1 cellular context compared by ENCODE assay signal in the genomic region with DNA sequence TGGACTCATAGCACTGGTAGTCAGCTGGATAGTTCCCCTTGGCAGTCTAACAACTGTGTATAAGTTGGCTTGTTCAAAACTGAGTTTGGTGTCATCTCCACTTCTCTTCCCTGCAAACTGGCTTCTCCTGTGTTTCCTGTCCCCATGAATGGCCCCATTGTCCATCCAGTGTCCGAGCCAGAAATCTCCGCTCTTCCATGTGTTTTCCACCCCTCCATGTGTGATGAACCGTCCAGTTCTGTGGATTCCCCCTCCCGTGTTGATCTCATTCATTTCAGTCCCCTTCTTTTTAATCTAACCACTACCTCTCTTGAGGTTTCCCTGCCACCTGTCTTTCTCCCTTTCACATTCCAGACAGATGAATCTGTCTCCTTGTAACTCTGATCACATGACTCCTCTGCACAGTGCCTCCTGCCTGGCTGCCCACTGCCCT.
TF ChIP-seq lines count a peak whose summit lies in the region.

No MANE protein-coding gene starts in this region.

TF ChIP-seq in GM23338, 12 proteins besides CTCF, POLR2A, EP300 and RAD21 (continued from another document):
- TF ChIP-seq, protein P1, sequence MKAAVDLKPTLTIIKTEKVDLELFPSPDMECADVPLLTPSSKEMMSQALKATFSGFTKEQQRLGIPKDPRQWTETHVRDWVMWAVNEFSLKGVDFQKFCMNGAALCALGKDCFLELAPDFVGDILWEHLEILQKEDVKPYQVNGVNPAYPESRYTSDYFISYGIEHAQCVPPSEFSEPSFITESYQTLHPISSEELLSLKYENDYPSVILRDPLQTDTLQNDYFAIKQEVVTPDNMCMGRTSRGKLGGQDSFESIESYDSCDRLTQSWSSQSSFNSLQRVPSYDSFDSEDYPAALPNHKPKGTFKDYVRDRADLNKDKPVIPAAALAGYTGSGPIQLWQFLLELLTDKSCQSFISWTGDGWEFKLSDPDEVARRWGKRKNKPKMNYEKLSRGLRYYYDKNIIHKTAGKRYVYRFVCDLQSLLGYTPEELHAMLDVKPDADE (IDR thresholded peaks at IDR 0.05): no peak
- TF ChIP-seq, protein P2, sequence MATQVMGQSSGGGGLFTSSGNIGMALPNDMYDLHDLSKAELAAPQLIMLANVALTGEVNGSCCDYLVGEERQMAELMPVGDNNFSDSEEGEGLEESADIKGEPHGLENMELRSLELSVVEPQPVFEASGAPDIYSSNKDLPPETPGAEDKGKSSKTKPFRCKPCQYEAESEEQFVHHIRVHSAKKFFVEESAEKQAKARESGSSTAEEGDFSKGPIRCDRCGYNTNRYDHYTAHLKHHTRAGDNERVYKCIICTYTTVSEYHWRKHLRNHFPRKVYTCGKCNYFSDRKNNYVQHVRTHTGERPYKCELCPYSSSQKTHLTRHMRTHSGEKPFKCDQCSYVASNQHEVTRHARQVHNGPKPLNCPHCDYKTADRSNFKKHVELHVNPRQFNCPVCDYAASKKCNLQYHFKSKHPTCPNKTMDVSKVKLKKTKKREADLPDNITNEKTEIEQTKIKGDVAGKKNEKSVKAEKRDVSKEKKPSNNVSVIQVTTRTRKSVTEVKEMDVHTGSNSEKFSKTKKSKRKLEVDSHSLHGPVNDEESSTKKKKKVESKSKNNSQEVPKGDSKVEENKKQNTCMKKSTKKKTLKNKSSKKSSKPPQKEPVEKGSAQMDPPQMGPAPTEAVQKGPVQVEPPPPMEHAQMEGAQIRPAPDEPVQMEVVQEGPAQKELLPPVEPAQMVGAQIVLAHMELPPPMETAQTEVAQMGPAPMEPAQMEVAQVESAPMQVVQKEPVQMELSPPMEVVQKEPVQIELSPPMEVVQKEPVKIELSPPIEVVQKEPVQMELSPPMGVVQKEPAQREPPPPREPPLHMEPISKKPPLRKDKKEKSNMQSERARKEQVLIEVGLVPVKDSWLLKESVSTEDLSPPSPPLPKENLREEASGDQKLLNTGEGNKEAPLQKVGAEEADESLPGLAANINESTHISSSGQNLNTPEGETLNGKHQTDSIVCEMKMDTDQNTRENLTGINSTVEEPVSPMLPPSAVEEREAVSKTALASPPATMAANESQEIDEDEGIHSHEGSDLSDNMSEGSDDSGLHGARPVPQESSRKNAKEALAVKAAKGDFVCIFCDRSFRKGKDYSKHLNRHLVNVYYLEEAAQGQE (IDR thresholded peaks at IDR 0.05; ENCODE audit: unreplicated experiment): no peak
